ENCODE assay signal across 1 cellular context in genomic region chr15:28942521-28943035, GRCh38.
TF ChIP-seq lines count a peak whose summit lies in the region.

No MANE protein-coding gene starts in this region.

TF ChIP-seq in SK-N-SH treated with all-trans-retinoic acid at 6 μM for 48 hours, 23 proteins besides CTCF, POLR2A, EP300 and RAD21 (continued from another document):
- TF ChIP-seq ARNTL (CRISPR knock-in tag; IDR thresholded peaks at IDR 0.05; ENCODE audit: borderline replicate concordance, low read depth) (no peak), POU6F1 (CRISPR knock-in tag; IDR thresholded peaks at IDR 0.05; ENCODE audit: borderline replicate concordance, low read depth) (no peak), SNAI2 (CRISPR knock-in tag; IDR thresholded peaks at IDR 0.05) (no peak)
